Comparison of ENCODE assay signal across 7 cellular contexts in genomic region chr5:40834391-40834848, GRCh38. TPM values are rescaled to one million over a fixed set of nuclear protein-coding genes. Genes with fewer than 3 reads are reported as not detected.
DNase-seq lines count a peak whose midpoint lies in the region; ATAC-seq, FAIRE-seq and TF ChIP-seq lines count a peak whose summit lies in the region.

No MANE protein-coding gene starts in this region.

- no peak for FAIRE-seq in keratinocyte (lab: Jason Lieb, UNC)

- H3F3A ChIP-seq in PC-3 (ENCODE audit: low read length, unreplicated experiment) = peaks cover 27% of the 10 kb centered on the region

- H3K36me3 ChIP-seq in PC-3 (ENCODE audit: low read depth, low read length) (peaks cover 50% of the 10 kb centered on the region), keratinocyte (ENCODE audit: control insufficient read depth in 2 of 2, extremely low read depth in 1 of 2, insufficient read depth in 2 of 2, low read length in 2 of 2) (peaks cover 28 to 47% of the 10 kb centered on the region in 2 experiments)

- H2AK5ac ChIP-seq in H9 (ENCODE audit: insufficient read length, low read length) = peak overlapping the region; percentile 31

- ATAC-seq in PC-3 = no peak
- ATAC-seq in HG03460 (IDR thresholded peaks at IDR 0.05; ENCODE audit: unreplicated experiment) = no peak

- no peaks in the 10 kb centered on the region for H3K27me3 Mint-ChIP-seq in H9 (ENCODE audit: low read depth)

- H3K79me2 ChIP-seq in H9 (ENCODE audit: insufficient read depth, low read length) (peaks cover 13% of the 10 kb centered on the region; the same call in 1 of the 2 replicates), PC-3 (ENCODE audit: low read length) (peaks cover 46% of the 10 kb centered on the region), keratinocyte (ENCODE audit: control insufficient read depth, insufficient read depth, low read length) (peaks cover 52% of the 10 kb centered on the region)

- H3K23me2 ChIP-seq in H9 (ENCODE audit: insufficient read length, low read depth, low read length, poor library complexity, severe bottlenecking) = peaks cover 25% of the 10 kb centered on the region

- no peaks in the 10 kb centered on the region for H3K9me2 ChIP-seq in PC-3 (replicated peaks; ENCODE audit: low read length)

- peak overlapping the region; percentile 59 for H4K91ac ChIP-seq in H9 (ENCODE audit: insufficient read length, low read depth, low read length)

- peak overlapping the region; percentile 67 for H2BK5ac ChIP-seq in H9 (ENCODE audit: insufficient read length, low read length)

- no peak overlapping the region for H2BK15ac ChIP-seq in H9 (ENCODE audit: low read depth, low read length)

- H4K20me1 ChIP-seq in H9 (ENCODE audit: control insufficient read depth, insufficient read depth, insufficient read length) (no peaks in the 10 kb centered on the region), PC-3 (ENCODE audit: low read length) (peaks cover 48% of the 10 kb centered on the region), keratinocyte (ENCODE audit: control insufficient read depth, extremely low read depth, insufficient read depth, low read length) (peaks cover 29% of the 10 kb centered on the region)

- no peaks in the 10 kb centered on the region for H3K79me1 ChIP-seq in H9 (ENCODE audit: insufficient read depth, low read depth, low read length, poor library complexity, severe bottlenecking)

- POLR2A ChIA-PET in PC-3 (lab: Charles Lee; ENCODE audit: unreplicated experiment) = interaction anchor here (0.6 kb wide), 1 partner anchor 153 kb away, joined by 4 read pairs; no protein-coding TSS in a partner anchor

- H3K9ac ChIP-seq in H9 (ENCODE audit: extremely low read depth, insufficient read length, low read length) (peak overlapping the region; percentile 100), PC-3 (ENCODE audit: low read length) (peak overlapping the region; percentile 98), keratinocyte (ENCODE audit: control insufficient read depth, extremely low read depth, insufficient read depth, low read length) (peak overlapping the region; percentile 99)

- peak overlapping the region; percentile 91 for H3K4me2 ChIP-seq in H9 (ENCODE audit: insufficient read depth, insufficient read length, low read length)
- H3K4me2 ChIP-seq in PC-3 (ENCODE audit: low read length) = peak overlapping the region; percentile 89
- H3K4me2 ChIP-seq in keratinocyte (ENCODE audit: control insufficient read depth, extremely low read depth, insufficient read depth, low read depth, low read length) = peak overlapping the region; percentile 95

- peaks cover 24 to 53% of the 10 kb centered on the region in 2 experiments for H3K4me1 Mint-ChIP-seq in H9

- intact Hi-C loops in PC-3 (cut with micrococcal nuclease) = no loop called here
- intact Hi-C loops in posterior cingulate gyrus (cut with DNase I) = loop anchor here (1.0 kb wide), 1 partner anchor 36 kb away; the partner anchor contains the start of gene PRKAA1

- H3K27me3 ChIP-seq in H9 (ENCODE audit: insufficient read depth, low read length) (no peaks in the 10 kb centered on the region), PC-3 (ENCODE audit: low read length) (no peaks in the 10 kb centered on the region), keratinocyte (ENCODE audit: control insufficient read depth, extremely low read depth, insufficient read depth, low read length) (no peaks in the 10 kb centered on the region)

- no peak overlapping the region for H2BK120ac ChIP-seq in H9 (ENCODE audit: low read depth, low read length, poor library complexity, severe bottlenecking)

- H3K4ac ChIP-seq in H9 (ENCODE audit: low read depth, low read length) = peak overlapping the region; percentile 64; the same call in 1 of the 2 replicates

- H3K9me1 ChIP-seq in keratinocyte (ENCODE audit: control insufficient read depth, extremely low read depth, insufficient read depth, low read length) = peaks cover 5% of the 10 kb centered on the region

- H3K56ac ChIP-seq in H9 (ENCODE audit: insufficient read length, low read depth, low read length) = peak overlapping the region; percentile 94

- no peak overlapping the region for H3T11ph ChIP-seq in H9 (ENCODE audit: low read length)

- TSS peak; percentile 62 for BruUV-seq in PC-3 (replicated peaks; lab: Mats Ljungman, UMichigan)

- peak overlapping the region; percentile 97 for H4K8ac ChIP-seq in H9 (replicated peaks; ENCODE audit: insufficient read length, low read depth, low read length)

- H2BK12ac ChIP-seq in H9 (ENCODE audit: insufficient read length, low read depth, low read length) = no peak overlapping the region

- H3K9me3 ChIP-seq in H9 (ENCODE audit: control insufficient read depth, low read depth, low read length) (no peaks in the 10 kb centered on the region), PC-3 (ENCODE audit: low read length) (no peaks in the 10 kb centered on the region), keratinocyte (ENCODE audit: control insufficient read depth, low read depth, low read length) (no peaks in the 10 kb centered on the region)

- dilution Hi-C loops in keratinocyte (cut with MboI; ENCODE audit: extremely low pct_ligation_motif_present, low sequenced_read_pairs) = no loop called here

- H3K14ac ChIP-seq in H9 (ENCODE audit: insufficient read depth, low read length) = peak overlapping the region; percentile 95; the same call in 1 of the 2 replicates

- H3K4me1 ChIP-seq in H9 (ENCODE audit: insufficient read depth, low read length) = no peaks in the 10 kb centered on the region
- H3K4me1 ChIP-seq in PC-3 (ENCODE audit: insufficient read depth, low read length) = peaks cover 28% of the 10 kb centered on the region
- H3K4me1 ChIP-seq in keratinocyte (ENCODE audit: control insufficient read depth, extremely low read depth, insufficient read depth, low read length) = peaks cover 29% of the 10 kb centered on the region

- H3K4me3 ChIP-seq in PC-3 (ENCODE audit: low read length) (peak overlapping the region; percentile 87), keratinocyte (ENCODE audit: control insufficient read depth in 2 of 3, extremely low read depth in 1 of 3, insufficient read depth in 2 of 3, low read depth in 1 of 3, low read length in 3 of 3) (peak overlapping the region; percentile 67 to 95 (median 83))

- H3K23ac ChIP-seq in H9 (ENCODE audit: insufficient read length, low read depth, low read length) = no peak overlapping the region

- CTCF ChIA-PET in PC-3 (lab: Charles Lee) = no interaction called here

- DNase-seq in H9 = no peak
- no peak for DNase-seq in PC-3
- no peak for DNase-seq in keratinocyte (ENCODE audit: low read depth, low spot score)
- peak; percentile 34 to 40 for DNase-seq in stimulated activated CD8-positive, alpha-beta memory T cell treated with anti-CD3 and anti-CD28 coated beads, Interleukin-7, amount 100 ng/mL, for 4 hours (ENCODE audit: low read depth in 2 of 2)
- no peak for DNase-seq in posterior cingulate gyrus

- peak overlapping the region; percentile 100 for H3K4me3 Mint-ChIP-seq in H9

- peaks cover 3 to 6% of the 10 kb centered on the region in 2 experiments; a peak in 2 of 5 replicates for H3K9me3 Mint-ChIP-seq in H9

- H2BK20ac ChIP-seq in H9 (ENCODE audit: low read depth, low read length, poor library complexity, severe bottlenecking) = no peak overlapping the region

- peak overlapping the region; percentile 100 for H3K27ac Mint-ChIP-seq in H9

- no CpG with 5 or more reads among the region's 21 CpGs for WGBS in H9 (ENCODE audit: extremely low coverage, insufficient read length, low lambda C conversion rate)

- no peak overlapping the region for H2AFZ ChIP-seq in H9 (ENCODE audit: low read length)
- H2AFZ ChIP-seq in PC-3 (ENCODE audit: low read length) = peak overlapping the region; percentile 96; the same call in 1 of the 2 replicates
- H2AFZ ChIP-seq in keratinocyte (ENCODE audit: control insufficient read depth, low read length) = no peak overlapping the region

- peaks cover 53 to 57% (median 56%) of the 10 kb centered on the region in 3 experiments for H3K36me3 Mint-ChIP-seq in H9 (ENCODE audit: insufficient read depth in 1 of 3, low read depth in 3 of 3)

- peak overlapping the region; percentile 76 for H3K18ac ChIP-seq in H9 (ENCODE audit: insufficient read length, low read depth, low read length)

- H3K27ac ChIP-seq in H9 (ENCODE audit: insufficient read length, low read depth, low read length) (peak overlapping the region; percentile 96), PC-3 (ENCODE audit: low read length) (peak overlapping the region; percentile 67), angular gyrus (ENCODE audit: low read depth, low read length) (peak overlapping the region; percentile 87), keratinocyte (ENCODE audit: control insufficient read depth, insufficient read depth, low read length) (peak overlapping the region; percentile 95)

- H4K5ac ChIP-seq in H9 (ENCODE audit: insufficient read length, low read depth, low read length) = peak overlapping the region; percentile 72

- TF ChIP-seq CTCF in H9 (conservative IDR thresholded peaks at IDR 0.05) = no peak
- no peak for TF ChIP-seq CTCF in PC-3 (conservative IDR thresholded peaks at IDR 0.05; ENCODE audit: low read depth, low read length)
- no peak for TF ChIP-seq CTCF in keratinocyte (optimal IDR thresholded peaks at IDR 0.05 in 1 of 3, IDR thresholded peaks at IDR 0.05 in 1 of 3, conservative IDR thresholded peaks at IDR 0.05 in 1 of 3; ENCODE audit: extremely low read depth in 1 of 3, insufficient read depth in 2 of 3, low read length in 3 of 3)

RNA-seq across cellular contexts. Expression of gene RPL37, which starts 0.6 kb away (rescaled TPM):
- total RNA-seq in H9 (2021) = 1,726 and 1,735 TPM in 2 replicates
- total RNA-seq in PC-3 (2014; rRNA removed) = 2,333 and 2,823 TPM in 2 replicates
- 987 to 3,530 TPM (median 3,448 TPM) in 3 replicates for polyA plus RNA-seq in keratinocyte
- 1,351 TPM for polyA plus RNA-seq in keratinocyte (2011; ENCODE audit: low read depth)
- 1,961 and 2,087 TPM in 2 replicates for polyA plus RNA-seq in keratinocyte (2011; cell fraction: cytosol; rRNA removed)
- polyA plus RNA-seq in keratinocyte (2011; cell fraction: nucleus; rRNA removed) = 352 and 410 TPM in 2 replicates
- 2,787 and 3,051 TPM in 2 replicates for polyA plus RNA-seq in keratinocyte (2012; ENCODE audit: low replicate concordance)
- 360 to 2,042 TPM (median 1,647 TPM) in 3 replicates for polyA minus RNA-seq in keratinocyte
- 1,240 TPM for polyA minus RNA-seq in keratinocyte (2011; cell fraction: cytosol; rRNA and poly(A)+ RNA removed)
- polyA minus RNA-seq in keratinocyte (2011; cell fraction: nucleus; rRNA and poly(A)+ RNA removed) = 120 and 211 TPM in 2 replicates

RNA-seq across cellular contexts. Expression of gene CARD6, which starts 6.7 kb away (rescaled TPM):
- 0.22 and 0.35 TPM in 2 replicates for total RNA-seq in H9 (2021)
- total RNA-seq in PC-3 (2014; rRNA removed) = 1.3 and 2.4 TPM in 2 replicates
- 4.3 to 5.1 TPM (median 4.4 TPM) in 3 replicates for polyA plus RNA-seq in keratinocyte
- 2.7 TPM for polyA plus RNA-seq in keratinocyte (2011; ENCODE audit: low read depth)
- polyA plus RNA-seq in keratinocyte (2011; cell fraction: cytosol; rRNA removed) = 2.8 and 4.7 TPM in 2 replicates
- 6.0 and 7.4 TPM in 2 replicates for polyA plus RNA-seq in keratinocyte (2011; cell fraction: nucleus; rRNA removed)
- 1.3 and 3.4 TPM in 2 replicates for polyA plus RNA-seq in keratinocyte (2012; ENCODE audit: low replicate concordance)
- 1.1 to 6.1 TPM (median 4.6 TPM) in 3 replicates for polyA minus RNA-seq in keratinocyte
- 4.0 TPM for polyA minus RNA-seq in keratinocyte (2011; cell fraction: cytosol; rRNA and poly(A)+ RNA removed)
- polyA minus RNA-seq in keratinocyte (2011; cell fraction: nucleus; rRNA and poly(A)+ RNA removed) = 3.3 and 6.1 TPM in 2 replicates

RNA-seq across cellular contexts. Expression of gene PRKAA1, which starts 36.2 kb away (rescaled TPM):
- total RNA-seq in H9 (2021) (28.8 and 29.1 TPM in 2 replicates), PC-3 (2014; rRNA removed) (84.5 and 86.0 TPM in 2 replicates)
- 25.0 to 59.3 TPM (median 44.2 TPM) in 3 replicates for polyA plus RNA-seq in keratinocyte
- 16.9 TPM for polyA plus RNA-seq in keratinocyte (2011; ENCODE audit: low read depth)
- polyA plus RNA-seq in keratinocyte (2011; cell fraction: cytosol; rRNA removed) = 23.3 and 50.9 TPM in 2 replicates
- polyA plus RNA-seq in keratinocyte (2011; cell fraction: nucleus; rRNA removed) = 59.3 and 79.7 TPM in 2 replicates
- polyA plus RNA-seq in keratinocyte (2012; ENCODE audit: low replicate concordance) = 21.4 and 67.3 TPM in 2 replicates
- polyA minus RNA-seq in keratinocyte = 11.7 to 63.0 TPM (median 21.5 TPM) in 3 replicates
- 50.5 TPM for polyA minus RNA-seq in keratinocyte (2011; cell fraction: cytosol; rRNA and poly(A)+ RNA removed)
- polyA minus RNA-seq in keratinocyte (2011; cell fraction: nucleus; rRNA and poly(A)+ RNA removed) = 42.9 and 70.4 TPM in 2 replicates

Comparison
In these comparisons a context has a peak if more than half of its experiments do, and no peak if none do; other contexts are left out.
1. DNase-seq: peak in stimulated activated CD8-positive, alpha-beta memory T cell treated with anti-CD3 and anti-CD28 coated beads, Interleukin-7, amount 100 ng/mL, for 4 hours (2 of 2); none in H9 (single experiment), PC-3 (single experiment), keratinocyte (single experiment) and posterior cingulate gyrus (0 of 10).
2. Peak in every context shown above with its lines, with median percentiles within 50 percentile points of each other: H3K27ac ChIP-seq, H3K4me2 ChIP-seq and H3K9ac ChIP-seq.